Comparison of ENCODE assay signal across 1 cellular context in the genomic region with DNA sequence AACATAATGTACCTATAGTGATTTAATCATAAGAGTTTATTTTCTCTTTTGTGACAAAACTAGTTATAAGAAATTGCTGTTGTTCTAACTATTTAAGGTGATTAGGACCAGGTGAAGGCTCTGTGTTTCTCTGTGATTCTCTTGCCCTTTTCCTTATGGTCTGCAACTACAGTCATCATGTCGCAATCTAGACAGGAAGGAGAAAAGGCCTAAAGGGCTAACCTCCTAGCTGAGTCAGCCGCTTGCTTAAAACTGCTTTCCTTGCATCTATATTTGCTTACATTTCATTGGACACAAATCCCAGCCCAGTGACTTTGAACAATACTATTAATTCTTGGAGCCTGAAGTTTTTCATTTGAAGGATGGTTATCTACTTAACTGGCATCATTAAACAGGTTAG.
TF ChIP-seq lines count a peak whose summit lies in the region.

No MANE protein-coding gene starts in this region.

TF ChIP-seq in IMR-90, 13 proteins besides CTCF, POLR2A, EP300 and RAD21 (continued from another document):
- TF ChIP-seq FOS (IDR thresholded peaks at IDR 0.05; ENCODE audit: low read depth, low read length) (peak; percentile 69; the same call in 1 of the 2 replicates), MAZ (IDR thresholded peaks at IDR 0.05; ENCODE audit: borderline replicate concordance, low read depth, low read length) (no peak), CEBPB (IDR thresholded peaks at IDR 0.05; ENCODE audit: low read depth, low read length) (peak; percentile 99), RFX5 (IDR thresholded peaks at IDR 0.05; ENCODE audit: low read depth, low read length) (no peak), NFE2L2 (IDR thresholded peaks at IDR 0.05; ENCODE audit: low read depth, low read length) (peak; percentile 34; the same call in 1 of the 2 replicates), BHLHE40 (IDR thresholded peaks at IDR 0.05; ENCODE audit: low read depth, low read length) (no peak)
- TF ChIP-seq, protein P1, sequence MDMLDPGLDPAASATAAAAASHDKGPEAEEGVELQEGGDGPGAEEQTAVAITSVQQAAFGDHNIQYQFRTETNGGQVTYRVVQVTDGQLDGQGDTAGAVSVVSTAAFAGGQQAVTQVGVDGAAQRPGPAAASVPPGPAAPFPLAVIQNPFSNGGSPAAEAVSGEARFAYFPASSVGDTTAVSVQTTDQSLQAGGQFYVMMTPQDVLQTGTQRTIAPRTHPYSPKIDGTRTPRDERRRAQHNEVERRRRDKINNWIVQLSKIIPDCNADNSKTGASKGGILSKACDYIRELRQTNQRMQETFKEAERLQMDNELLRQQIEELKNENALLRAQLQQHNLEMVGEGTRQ (IDR thresholded peaks at IDR 0.05; ENCODE audit: low read depth, low read length), result no peak
TF ChIP-seq in IMR-90: peak in this region for 4.
